Comparison of ENCODE assay signal across 8 cellular contexts in genomic region chr10:117496616-117497028, GRCh38. TPM values are rescaled to one million over a fixed set of nuclear protein-coding genes. Genes with fewer than 3 reads are reported as not detected.
DNase-seq lines count a peak whose midpoint lies in the region; FAIRE-seq and TF ChIP-seq lines count a peak whose summit lies in the region.

No MANE protein-coding gene starts in this region.

- H3K9ac ChIP-seq in MM.1S (ENCODE audit: low read length) (no peak overlapping the region), SK-N-SH (no peak overlapping the region), trophoblast cell (ENCODE audit: low read length) (no peak overlapping the region)

- no peak overlapping the region for H2BK12ac ChIP-seq in trophoblast cell (ENCODE audit: low read length)

- H3K9me3 ChIP-seq in MM.1S (replicated peaks; ENCODE audit: insufficient read depth, low read length) (no peaks in the 10 kb centered on the region), SK-N-SH (no peaks in the 10 kb centered on the region), trophoblast cell (ENCODE audit: insufficient read depth, low read depth, low read length) (no peaks in the 10 kb centered on the region)

- no peaks in the 10 kb centered on the region for H3K79me2 ChIP-seq in MM.1S (ENCODE audit: low read length)
- no peaks in the 10 kb centered on the region for H3K79me2 ChIP-seq in SK-N-SH (ENCODE audit: insufficient read depth)
- no peaks in the 10 kb centered on the region for H3K79me2 ChIP-seq in trophoblast cell (ENCODE audit: control insufficient read depth, insufficient read depth, low read length, poor library complexity)

- no peak overlapping the region for H2BK120ac ChIP-seq in trophoblast cell (ENCODE audit: insufficient read depth, low read length, poor library complexity)

- H3K79me1 ChIP-seq in trophoblast cell (ENCODE audit: low read length), result no peaks in the 10 kb centered on the region

- no peak overlapping the region for H4K8ac ChIP-seq in trophoblast cell (ENCODE audit: low read depth, low read length)

- H2AK5ac ChIP-seq in trophoblast cell (ENCODE audit: low read length), result no peak overlapping the region

- 6% methylated on average over 12 of the region's 17 CpGs for WGBS in SK-N-SH (ENCODE audit: low lambda C conversion rate)
- no CpG with 5 or more reads among the region's 17 CpGs for WGBS in trophoblast cell (ENCODE audit: extremely low coverage, insufficient coverage, insufficient read length)

- peak; percentile 93 for TF ChIP-seq CTCF in MM.1S (IDR thresholded peaks at IDR 0.05; ENCODE audit: low read length)
- TF ChIP-seq CTCF in SK-N-SH (IDR thresholded peaks at IDR 0.05), result peak; percentile 91
- peak; percentile 97 for TF ChIP-seq CTCF in type B pancreatic cell (conservative IDR thresholded peaks at IDR 0.05)

- DNase-seq in H7 (peak; percentile 84), MM.1S (peak; percentile 73), SK-N-SH (peak; percentile 78), glomerular visceral epithelial cell (ENCODE audit: extremely low spot score) (peak; percentile 79), trophoblast cell (peak; percentile 77 to 91), type B pancreatic cell (ENCODE audit: extremely low spot score, unreplicated experiment) (peak; percentile 86)
- DNase-seq in activated naive CD4-positive, alpha-beta T cell treated with anti-CD3 and anti-CD28 coated beads for 36 hours, result peak; percentile 80

- peaks cover 26% of the 10 kb centered on the region for H3K27me3 Mint-ChIP-seq in activated naive CD4-positive, alpha-beta T cell treated with anti-CD3 and anti-CD28 coated beads for 36 hours (ENCODE audit: low read depth)
- H3K27me3 Mint-ChIP-seq in type B pancreatic cell, result peaks cover 12% of the 10 kb centered on the region

- H3K27me3 ChIP-seq in H7 (ENCODE audit: control insufficient read depth, insufficient read depth, low read length) (peaks cover 2% of the 10 kb centered on the region; the same call in 1 of the 2 replicates), MM.1S (replicated peaks; ENCODE audit: insufficient read depth, low read length) (no peaks in the 10 kb centered on the region), SK-N-SH (ENCODE audit: insufficient read depth) (no peaks in the 10 kb centered on the region), trophoblast cell (ENCODE audit: insufficient read depth, low read length) (no peaks in the 10 kb centered on the region)

- FAIRE-seq in G401.6 (lab: Jason Lieb, UNC), result peak; percentile 39

- POLR2A ChIA-PET in SK-N-SH (lab: Yijun Ruan, JAX), result no interaction called here

- H4K91ac ChIP-seq in trophoblast cell (ENCODE audit: low read depth, low read length), result no peak overlapping the region

- H3K4me1 Mint-ChIP-seq in activated naive CD4-positive, alpha-beta T cell treated with anti-CD3 and anti-CD28 coated beads for 36 hours (ENCODE audit: low read depth), result peaks cover 2% of the 10 kb centered on the region
- H3K4me1 Mint-ChIP-seq in type B pancreatic cell (ENCODE audit: unreplicated experiment), result peaks cover 15% of the 10 kb centered on the region

- CTCF ChIA-PET in SK-N-SH (lab: Yijun Ruan, JAX), result interaction anchor here (0.5 to 11.2 kb wide), 69 partner anchors 8 to 1068 kb away, joined by 3 to 189 read pairs (median 4); partner anchors contain the start of gene EMX2
- CTCF ChIA-PET in activated naive CD4-positive, alpha-beta T cell treated with anti-CD3 and anti-CD28 coated beads for 36 hours (lab: Charles Lee), result interaction anchor here (0.6 to 4.3 kb wide), 21 partner anchors 16 to 1203 kb away, joined by 3 to 36 read pairs (median 4); no protein-coding TSS in a partner anchor

- H3K36me3 ChIP-seq in H7 (replicated peaks; ENCODE audit: control insufficient read depth, insufficient read depth, low read length), result no peaks in the 10 kb centered on the region
- no peaks in the 10 kb centered on the region for H3K36me3 ChIP-seq in MM.1S (replicated peaks; ENCODE audit: insufficient read depth, low read length)
- no peaks in the 10 kb centered on the region for H3K36me3 ChIP-seq in SK-N-SH (replicated peaks in 1 of 2; ENCODE audit: control insufficient read depth in 1 of 2, insufficient read depth in 2 of 2, low read length in 1 of 2)
- no peaks in the 10 kb centered on the region for H3K36me3 ChIP-seq in trophoblast cell (ENCODE audit: control insufficient read depth in 1 of 2, insufficient read depth in 2 of 2, low read length in 2 of 2)

- no peaks in the 10 kb centered on the region for H3K9me2 ChIP-seq in MM.1S (replicated peaks; ENCODE audit: insufficient read depth, low read length)
- no peaks in the 10 kb centered on the region for H3K9me2 ChIP-seq in SK-N-SH

- no peak overlapping the region for H4K12ac ChIP-seq in trophoblast cell (ENCODE audit: low read depth, low read length)

- H2BK5ac ChIP-seq in trophoblast cell (ENCODE audit: low read depth, low read length, poor library complexity), result no peak overlapping the region

- no peak overlapping the region for H3K4me3 Mint-ChIP-seq in activated naive CD4-positive, alpha-beta T cell treated with anti-CD3 and anti-CD28 coated beads for 36 hours
- H3K4me3 Mint-ChIP-seq in type B pancreatic cell, result peak overlapping the region; percentile 46

- H3K18ac ChIP-seq in trophoblast cell (ENCODE audit: low read length), result no peak overlapping the region

- no peak overlapping the region for H3K27ac ChIP-seq in MM.1S (ENCODE audit: low read length)
- H3K27ac ChIP-seq in SK-N-SH (ENCODE audit: low read depth in 2 of 2, low read length in 1 of 2), result no peak overlapping the region
- no peak overlapping the region for H3K27ac ChIP-seq in trophoblast cell (ENCODE audit: low read depth, low read length)

- no peak for TF ChIP-seq EP300 in SK-N-SH (IDR thresholded peaks at IDR 0.05; ENCODE audit: borderline replicate concordance in 1 of 2, low read depth in 1 of 2, low read length in 1 of 2)

- no peak overlapping the region for H3K14ac ChIP-seq in trophoblast cell (ENCODE audit: low read length)

- no peak overlapping the region for H3K4ac ChIP-seq in trophoblast cell (ENCODE audit: low read depth, low read length)

- H3K4me2 ChIP-seq in MM.1S (ENCODE audit: low read depth, low read length) (no peak overlapping the region), SK-N-SH (no peak overlapping the region), trophoblast cell (ENCODE audit: low read length) (peak overlapping the region; percentile 22)

- intact Hi-C loops in activated naive CD4-positive, alpha-beta T cell treated with anti-CD3 and anti-CD28 coated beads for 36 hours (cut with micrococcal nuclease), result loop anchor here (1.0 to 10.0 kb wide), 7 partner anchors 40 to 1046 kb away; no protein-coding TSS in a partner anchor

- peak; percentile 98 for TF ChIP-seq RAD21 in SK-N-SH (IDR thresholded peaks at IDR 0.05; ENCODE audit: low read length)

- H4K20me1 ChIP-seq in MM.1S (ENCODE audit: insufficient read depth, low read length) (no peaks in the 10 kb centered on the region), SK-N-SH (ENCODE audit: insufficient read depth) (no peaks in the 10 kb centered on the region)

- H3K36me3 Mint-ChIP-seq in activated naive CD4-positive, alpha-beta T cell treated with anti-CD3 and anti-CD28 coated beads for 36 hours (ENCODE audit: low read depth), result no peaks in the 10 kb centered on the region
- H3K36me3 Mint-ChIP-seq in type B pancreatic cell, result peaks cover 9% of the 10 kb centered on the region

- H3F3A ChIP-seq in MM.1S (ENCODE audit: insufficient read depth, low read length), result no peaks in the 10 kb centered on the region
- no peaks in the 10 kb centered on the region for H3F3A ChIP-seq in SK-N-SH (replicated peaks; ENCODE audit: insufficient read depth)

- no peak overlapping the region for H3K27ac Mint-ChIP-seq in activated naive CD4-positive, alpha-beta T cell treated with anti-CD3 and anti-CD28 coated beads for 36 hours
- peak overlapping the region; percentile 60 for H3K27ac Mint-ChIP-seq in type B pancreatic cell

- no peak overlapping the region for H3K23ac ChIP-seq in trophoblast cell (ENCODE audit: low read length)

- peaks cover 13% of the 10 kb centered on the region for H3K4me1 ChIP-seq in MM.1S (ENCODE audit: low read length)
- peaks cover 0 to 3% of the 10 kb centered on the region in 2 experiments; a peak in 1 of 4 replicates for H3K4me1 ChIP-seq in SK-N-SH (ENCODE audit: control insufficient read depth in 1 of 2, insufficient read depth in 2 of 2, low read depth in 1 of 2, low read length in 1 of 2)
- no peaks in the 10 kb centered on the region for H3K4me1 ChIP-seq in trophoblast cell (ENCODE audit: control insufficient read depth in 1 of 2, insufficient read depth in 2 of 2, low read length in 2 of 2)

- H2AFZ ChIP-seq in MM.1S (ENCODE audit: low read length), result peak overlapping the region; percentile 8
- H2AFZ ChIP-seq in SK-N-SH (ENCODE audit: low read depth), result no peak overlapping the region
- no peak overlapping the region for H2AFZ ChIP-seq in trophoblast cell (ENCODE audit: insufficient read depth, low read length, poor library complexity)

- H3K9me3 Mint-ChIP-seq in activated naive CD4-positive, alpha-beta T cell treated with anti-CD3 and anti-CD28 coated beads for 36 hours, result no peaks in the 10 kb centered on the region
- H3K9me3 Mint-ChIP-seq in type B pancreatic cell, result no peaks in the 10 kb centered on the region

- H3K4me3 ChIP-seq in H7 (ENCODE audit: insufficient read depth, low read depth, low read length), result no peak overlapping the region
- no peak overlapping the region for H3K4me3 ChIP-seq in MM.1S (ENCODE audit: low read length)
- peak overlapping the region in 1 of 2 experiments; percentile 33; a peak in 1 of 4 replicates for H3K4me3 ChIP-seq in SK-N-SH (ENCODE audit: low read depth in 2 of 2, low read length in 1 of 2)
- H3K4me3 ChIP-seq in trophoblast cell (ENCODE audit: low read depth, low read length), result no peak overlapping the region

TF ChIP-seq in SK-N-SH, 30 proteins besides CTCF, POLR2A, EP300 and RAD21 (continues in another document):
- peak; percentile 36; the same call in 1 of the 2 replicates for TF ChIP-seq GATA2 (CRISPR knock-in tag; IDR thresholded peaks at IDR 0.05)

RNA-seq across cellular contexts. Expression of gene EMX2, which starts 45.9 kb away (rescaled TPM):
- not detected in 2 replicates for total RNA-seq in H7 (2014; rRNA removed; shearing (Covaris generic))
- not detected in 2 replicates for polyA plus RNA-seq in SK-N-SH (2012; rRNA removed)
- polyA plus RNA-seq in SK-N-SH (2012; cell fraction: cytosol; rRNA removed), result not detected in 2 replicates
- polyA plus RNA-seq in SK-N-SH (2012; cell fraction: nucleus; rRNA removed), result not detected in 2 replicates
- not detected for total RNA-seq in activated naive CD4-positive, alpha-beta T cell treated with anti-CD3 and anti-CD28 coated beads for 36 hours
- 0.05 TPM in 1 of 2 replicates, not detected in the other for polyA plus RNA-seq in trophoblast cell (2013)
- total RNA-seq in type B pancreatic cell (ENCODE audit: low replicate concordance), result 24.7 and 29.9 TPM in 2 replicates

Comparison
In these comparisons a context has a peak if more than half of its experiments do, and no peak if none do; other contexts are left out.
1. RNA of gene EMX2, which starts 45.9 kb away (total RNA-seq): 24.7 to 29.9 TPM in type B pancreatic cell; not detected in H7 and not detected in activated naive CD4-positive, alpha-beta T cell treated with anti-CD3 and anti-CD28 coated beads for 36 hours; every median in the first group is over 10 times any median in the second.
2. Peak in every context shown above with its lines, with median percentiles within 50 percentile points of each other: DNase-seq and CTCF ChIP-seq.